21 cellular contexts compared by ENCODE assay signal in the genomic region with DNA sequence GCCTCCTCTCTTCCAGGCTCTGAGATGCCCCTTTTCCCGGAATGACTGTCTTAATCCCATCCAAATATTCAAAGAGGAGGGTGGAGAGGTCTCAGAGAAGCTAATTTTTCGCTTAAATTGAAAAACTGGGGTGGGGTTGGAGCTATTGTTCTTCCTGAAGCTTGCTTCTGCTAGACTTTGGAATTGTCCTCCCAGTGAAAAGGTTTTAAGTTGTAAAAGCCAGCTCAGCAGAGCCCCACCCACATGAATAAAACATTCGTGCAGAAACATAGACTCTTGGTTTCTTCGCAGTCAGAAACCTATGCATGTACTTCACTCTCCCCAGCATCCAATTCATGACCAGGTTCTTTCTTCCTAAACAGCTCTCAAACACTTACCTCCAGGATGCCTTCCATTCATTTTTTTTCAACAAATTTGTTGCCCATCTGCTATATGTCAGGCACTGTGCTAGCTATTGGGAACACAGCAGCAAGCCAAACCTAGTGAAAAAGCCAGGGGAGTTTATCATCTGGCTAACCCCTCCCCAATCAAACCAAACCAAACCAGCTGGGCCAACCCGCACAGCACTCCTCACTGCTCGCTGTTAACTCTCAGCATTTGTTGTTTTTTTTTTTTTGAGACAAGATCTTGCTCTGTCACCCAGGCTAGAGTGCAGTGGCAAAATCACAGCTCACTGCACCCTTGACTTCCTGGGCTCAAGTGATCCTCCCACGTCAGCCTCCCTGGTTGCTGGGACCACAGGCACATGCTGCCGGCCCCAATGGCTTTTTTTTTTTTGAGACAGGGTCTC. TPM values are rescaled to one million over a fixed set of nuclear protein-coding genes. Genes with fewer than 3 reads are reported as not detected.
DNase-seq lines count a peak whose midpoint lies in the region; ATAC-seq and TF ChIP-seq lines count a peak whose summit lies in the region.
"Had no signal": no experiment of that assay in that cellular context is flagged by ENCODE, and none has a peak within 500 bp of the region (broad histone marks: within the 10 kb centered on the region; RNA-seq: fewer than 3 reads in every experiment).

No MANE protein-coding gene starts in this region.

- H3K36me3 Mint-ChIP-seq in osteocyte (ENCODE audit: unreplicated experiment) (peaks cover 4% of the 10 kb centered on the region), CD14-positive monocyte (no peaks in the 10 kb centered on the region)
- H3K36me3 Mint-ChIP-seq: CD4-positive, alpha-beta memory T cell; memory B cell had no signal

- ATAC-seq in left lobe of liver = peak; percentile 69
- ATAC-seq in omental fat pad (ENCODE audit: low FRiP score) = no peak
- no peak for ATAC-seq in HG02852 (IDR thresholded peaks at IDR 0.05; ENCODE audit: unreplicated experiment)
- ATAC-seq: HCT116, heart left ventricle, sciatic nerve had no signal

- peaks cover 4% of the 10 kb centered on the region for H3K9me3 Mint-ChIP-seq in osteocyte (ENCODE audit: unreplicated experiment)
- peaks cover 0 to 9% (median 1%) of the 10 kb centered on the region in 7 donors for H3K9me3 Mint-ChIP-seq in CD14-positive monocyte
- H3K9me3 Mint-ChIP-seq: activated CD4-positive, alpha-beta T cell treated with anti-CD3 and anti-CD28 coated beads, Interleukin-2, amount 10 ng/mL, durations not matched to agents 7 days and 5 days had no signal

- H3K27ac Mint-ChIP-seq in osteocyte (ENCODE audit: unreplicated experiment) (no peak overlapping the region), CD14-positive monocyte (no peak overlapping the region)
- H3K27ac Mint-ChIP-seq: activated CD4-positive, alpha-beta T cell treated with anti-CD3 and anti-CD28 coated beads, Interleukin-2, amount 10 ng/mL, durations not matched to agents 7 days and 5 days; CD4-positive, alpha-beta memory T cell; memory B cell had no signal

- no peaks in the 10 kb centered on the region for H3K27me3 ChIP-seq in Peyer's patch
- H3K27me3 ChIP-seq: heart left ventricle had no signal

- intact Hi-C loops in CD14-positive monocyte (cut with micrococcal nuclease) = no loop called here

- peak; percentile 33 to 53 for TF ChIP-seq POLR2A in Peyer's patch (IDR thresholded peaks at IDR 0.05)

- peak overlapping the region in 2 of 4 donors; percentile 7 to 46 for H3K4me3 ChIP-seq in Peyer's patch
- H3K4me3 ChIP-seq: heart left ventricle had no signal

- H3K4me3 Mint-ChIP-seq in osteocyte (ENCODE audit: unreplicated experiment) (peak overlapping the region; percentile 51), CD14-positive monocyte (no peak overlapping the region)
- H3K4me3 Mint-ChIP-seq: activated CD4-positive, alpha-beta T cell treated with anti-CD3 and anti-CD28 coated beads, Interleukin-2, amount 10 ng/mL, durations not matched to agents 7 days and 5 days; CD4-positive, alpha-beta memory T cell; memory B cell had no signal

- H3K27me3 Mint-ChIP-seq in osteocyte (ENCODE audit: unreplicated experiment) = peaks cover 4% of the 10 kb centered on the region
- H3K27me3 Mint-ChIP-seq in CD14-positive monocyte (ENCODE audit: low read depth in 3 of 3) = peaks cover 1 to 4% (median 1%) of the 10 kb centered on the region in 3 donors

- no peaks in the 10 kb centered on the region for H3K36me3 ChIP-seq in Peyer's patch
- H3K36me3 ChIP-seq: heart left ventricle had no signal

- no peaks in the 10 kb centered on the region for H3K9me3 ChIP-seq in Peyer's patch
- H3K9me3 ChIP-seq: heart left ventricle had no signal

- TF ChIP-seq CTCF in Peyer's patch (IDR thresholded peaks at IDR 0.05) = no peak
- TF ChIP-seq CTCF in osteocyte (IDR thresholded peaks at IDR 0.05) = no peak
- TF ChIP-seq CTCF in omental fat pad (IDR thresholded peaks at IDR 0.05) = no peak
- no peak for TF ChIP-seq CTCF in CD14-positive monocyte (IDR thresholded peaks at IDR 0.05)

- H3K4me1 ChIP-seq in Peyer's patch = peaks cover 0 to 10% (median 0%) of the 10 kb centered on the region in 4 donors
- H3K4me1 ChIP-seq: heart left ventricle had no signal

- DNase-seq in ELF-1 (ENCODE audit: low read depth, low spot score) = peak; percentile 21
- DNase-seq in Peyer's patch = peak in 1 of 3 donors; percentile 52
- peak; percentile 58 for DNase-seq in left lobe of liver (ENCODE audit: low spot score)
- DNase-seq in osteocyte (ENCODE audit: extremely low spot score, unreplicated experiment) = no peak
- DNase-seq in COLO668 (lab: John Stamatoyannopoulos, UW; ENCODE audit: unreplicated experiment) = no peak
- DNase-seq in omental fat pad (ENCODE audit: low spot score) = no peak
- DNase-seq in CD14-positive monocyte (ENCODE audit: low spot score) = no peak
- DNase-seq: activated CD4-positive, alpha-beta T cell treated with anti-CD3 and anti-CD28 coated beads, Interleukin-2, amount 10 ng/mL, durations not matched to agents 7 days and 5 days; activated gamma-delta T cell treated with Interleukin-2 at 50 U/mL for 16 hours; amniotic stem cell; CD4-positive, alpha-beta memory T cell; effector CD8-positive, alpha-beta T cell; heart left ventricle; NCI-H1436; NCI-H226; stimulated activated naive CD4-positive, alpha-beta T cell treated with Interleukin-2 at 50 U/mL for 16 hours had no signal

- H3K27ac ChIP-seq in Peyer's patch = peak overlapping the region in 3 of 4 donors; percentile 66 to 95 (median 87)
- H3K27ac ChIP-seq: heart left ventricle had no signal

- peaks cover 5% of the 10 kb centered on the region for H3K4me1 Mint-ChIP-seq in osteocyte (ENCODE audit: unreplicated experiment)
- H3K4me1 Mint-ChIP-seq in CD14-positive monocyte = peaks cover 2% of the 10 kb centered on the region
- H3K4me1 Mint-ChIP-seq: activated CD4-positive, alpha-beta T cell treated with anti-CD3 and anti-CD28 coated beads, Interleukin-2, amount 10 ng/mL, durations not matched to agents 7 days and 5 days; CD4-positive, alpha-beta memory T cell; memory B cell had no signal

RNA-seq across cellular contexts. Expression of a gene that starts 37.9 kb away (rescaled TPM):
- total RNA-seq in Peyer's patch (100 to 1,000 TPM in 1 of 4 donors, 10 to 100 TPM in 3; 64.7 to 103 (median 76.7) TPM), left lobe of liver (27.3 TPM), osteocyte (4.4 and 4.5 TPM in 2 replicates), omental fat pad (10 to 100 TPM in 1 of 4 donors, 1 to 10 TPM in 3; 2.2 to 10.6 (median 6.2) TPM)
- under 1 TPM in 1 of 2 donors, not detected in 1; 0.03 TPM for polyA plus RNA-seq in CD14-positive monocyte

RNA-seq across cellular contexts. Expression of a gene that starts 39.7 kb away (rescaled TPM):
- total RNA-seq in Peyer's patch (10 to 100 TPM in 3 of 4 donors, 1 to 10 TPM in 1; 9.1 to 67.3 (median 46.3) TPM), left lobe of liver (29.7 TPM), osteocyte (0.38 and 0.71 TPM in 2 replicates), omental fat pad (1 to 10 TPM in 3 of 4 donors, under 1 TPM in 1; 0.63 to 1.9 (median 1.4) TPM)
- polyA plus RNA-seq in CD14-positive monocyte = under 1 TPM in 1 of 2 donors, not detected in 1; 0.15 TPM
- polyA plus RNA-seq: neural cell had no signal

Comparison
In these comparisons a context has a peak if more than half of its experiments do, and no peak if none do; other contexts are left out.
1. DNase-seq: peak in ELF-1 (single experiment) and left lobe of liver (single experiment); none in osteocyte (single experiment), COLO668 (single experiment), omental fat pad (single experiment) and CD14-positive monocyte (single experiment).